25 cellular contexts compared by ENCODE assay signal in the genomic region with DNA sequence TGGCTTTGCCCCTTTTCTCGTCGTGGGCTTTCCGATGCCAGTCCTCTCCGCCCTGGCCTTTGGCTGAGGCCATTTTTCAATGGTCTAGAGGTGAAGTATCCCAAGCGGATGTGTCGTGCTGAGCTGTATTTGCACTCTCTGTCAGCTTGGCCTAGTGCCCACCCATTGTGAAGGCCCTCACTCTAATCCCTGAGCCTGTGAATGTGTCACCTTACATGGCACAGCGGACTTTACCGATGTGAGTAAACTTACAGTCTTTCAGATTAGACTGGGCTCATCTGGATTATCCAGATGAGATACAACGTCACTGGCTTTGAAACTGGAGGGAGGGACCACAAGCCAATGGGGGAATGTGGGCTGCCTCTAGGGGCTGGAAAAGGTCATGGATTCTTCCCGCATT.
A peak's percentile ranks its signal among the peaks of the same experiment; 100 is the strongest.
DNase-seq lines count a peak whose midpoint lies in the region; ATAC-seq and TF ChIP-seq lines count a peak whose summit lies in the region.
"Had no signal": no experiment of that assay in that cellular context is flagged by ENCODE, and none has a peak within 500 bp of the region (broad histone marks: within the 10 kb centered on the region; RNA-seq: fewer than 3 reads in every experiment).

No MANE protein-coding gene starts in this region.

- peaks cover 8% of the 10 kb centered on the region for H3K9me3 ChIP-seq in left ventricle myocardium inferior (replicated peaks)
- H3K9me3 ChIP-seq in uterus = no peaks in the 10 kb centered on the region
- H3K9me3 ChIP-seq: Caco-2, HAP-1 had no signal

- H3K4me3 ChIP-seq in left ventricle myocardium inferior (no peak overlapping the region), uterus (no peak overlapping the region)
- H3K4me3 ChIP-seq: GM23248, HAP-1, K562, PC-9 had no signal

- DNase-seq in NCI-H748 (lab: John Stamatoyannopoulos, UW; ENCODE audit: unreplicated experiment) = peak; percentile 49
- DNase-seq in NCI-H748 treated with DMSO at 0.1 percent for 48 hours (lab: John Stamatoyannopoulos, UW) = no peak
- DNase-seq in left ventricle myocardium inferior = no peak
- DNase-seq in Right ventricle myocardium inferior (ENCODE audit: missing footprints) = no peak
- DNase-seq in neural crest cell (ENCODE audit: low read depth, low spot score) = no peak
- peak in 1 of 2 donors; percentile 31 for DNase-seq in uterus
- DNase-seq in NCI-H1930 (lab: John Stamatoyannopoulos, UW) = no peak
- DNase-seq: Caco-2; CD8-positive, alpha-beta T cell; GM23248; HFFc6; Kasumi-1; MV-4-11; NCI-H1105; NCI-H1436 treated with DMSO at 0.1 percent for 48 hours; NCI-H187 treated with DMSO at 0.1 percent for 48 hours; NCI-H2107; NCI-H524; PC-9 had no signal

- no peak overlapping the region for H3K4me3 Mint-ChIP-seq in neural crest cell
- H3K4me3 Mint-ChIP-seq: B cell; CD8-positive, alpha-beta T cell; HFFc6 had no signal

- no peak for TF ChIP-seq POLR2A in uterus (IDR thresholded peaks at IDR 0.05)

- H3K4me1 ChIP-seq in left ventricle myocardium inferior = peaks cover 31% of the 10 kb centered on the region
- H3K4me1 ChIP-seq in uterus = peaks cover 0 to 4% of the 10 kb centered on the region in 2 donors
- H3K4me1 ChIP-seq: Caco-2, HAP-1 had no signal

- H3K9me3 Mint-ChIP-seq in neural crest cell = peaks cover 6% of the 10 kb centered on the region
- H3K9me3 Mint-ChIP-seq: CD8-positive, alpha-beta T cell; HFFc6 had no signal

- peak overlapping the region; percentile 34 for H3K27ac ChIP-seq in left ventricle myocardium inferior (replicated peaks)
- H3K27ac ChIP-seq in uterus = peak overlapping the region; percentile 32 to 57
- H3K27ac ChIP-seq: 22Rv1, C4-2B, GM23248, PC-9 had no signal

- ATAC-seq in Right ventricle myocardium inferior = no peak
- ATAC-seq in GM18909 (IDR thresholded peaks at IDR 0.05; ENCODE audit: poor library complexity, unreplicated experiment) = no peak
- ATAC-seq: CD8-positive, alpha-beta T cell; K562 had no signal

- H3K36me3 Mint-ChIP-seq in neural crest cell (ENCODE audit: low read depth) = no peaks in the 10 kb centered on the region
- H3K36me3 Mint-ChIP-seq: CD8-positive, alpha-beta T cell had no signal

- H3K27ac Mint-ChIP-seq in neural crest cell (ENCODE audit: unreplicated experiment) = peak overlapping the region; percentile 96
- H3K27ac Mint-ChIP-seq: B cell; CD8-positive, alpha-beta T cell; HFFc6 had no signal

- H3K27me3 ChIP-seq in left ventricle myocardium inferior (ENCODE audit: low read depth) (no peaks in the 10 kb centered on the region), uterus (no peaks in the 10 kb centered on the region)

- H3K36me3 ChIP-seq in left ventricle myocardium inferior = no peaks in the 10 kb centered on the region
- H3K36me3 ChIP-seq in uterus = no peaks in the 10 kb centered on the region
- H3K36me3 ChIP-seq: HAP-1 had no signal

- TF ChIP-seq CTCF in left ventricle myocardium inferior (IDR thresholded peaks at IDR 0.05; ENCODE audit: borderline replicate concordance) (no peak), neural crest cell (conservative IDR thresholded peaks at IDR 0.05) (no peak), uterus (IDR thresholded peaks at IDR 0.05) (no peak)

- intact Hi-C loops in left ventricle myocardium inferior (cut with micrococcal nuclease) (no loop called here), Right ventricle myocardium inferior (cut with DNase I) (no loop called here), uterus (cut with DNase I; ENCODE audit: low total_unique reads) (no loop called here)

- H3K27me3 Mint-ChIP-seq in neural crest cell (ENCODE audit: low read depth) = no peaks in the 10 kb centered on the region
- H3K27me3 Mint-ChIP-seq: B cell had no signal

- peaks cover 45% of the 10 kb centered on the region for H3K4me1 Mint-ChIP-seq in neural crest cell
- H3K4me1 Mint-ChIP-seq: B cell had no signal
